ENCODE assay signal across 1 cellular context in genomic region chr2:32938934-32939333, GRCh38.
TF ChIP-seq lines count a peak whose summit lies in the region.

No MANE protein-coding gene starts in this region.

TF ChIP-seq in GM23338, 12 proteins besides CTCF, POLR2A, EP300 and RAD21 (continued from another document):
- TF ChIP-seq ZNF462 (CRISPR knock-in tag; IDR thresholded peaks at IDR 0.05) (no peak), CREB1 (CRISPR knock-in tag; IDR thresholded peaks at IDR 0.05; ENCODE audit: low read depth) (no peak), POLR2AphosphoS5 (IDR thresholded peaks at IDR 0.05; ENCODE audit: low read depth) (no peak), NANOG (IDR thresholded peaks at IDR 0.05; ENCODE audit: borderline replicate concordance) (no peak)
- TF ChIP-seq, protein P1, sequence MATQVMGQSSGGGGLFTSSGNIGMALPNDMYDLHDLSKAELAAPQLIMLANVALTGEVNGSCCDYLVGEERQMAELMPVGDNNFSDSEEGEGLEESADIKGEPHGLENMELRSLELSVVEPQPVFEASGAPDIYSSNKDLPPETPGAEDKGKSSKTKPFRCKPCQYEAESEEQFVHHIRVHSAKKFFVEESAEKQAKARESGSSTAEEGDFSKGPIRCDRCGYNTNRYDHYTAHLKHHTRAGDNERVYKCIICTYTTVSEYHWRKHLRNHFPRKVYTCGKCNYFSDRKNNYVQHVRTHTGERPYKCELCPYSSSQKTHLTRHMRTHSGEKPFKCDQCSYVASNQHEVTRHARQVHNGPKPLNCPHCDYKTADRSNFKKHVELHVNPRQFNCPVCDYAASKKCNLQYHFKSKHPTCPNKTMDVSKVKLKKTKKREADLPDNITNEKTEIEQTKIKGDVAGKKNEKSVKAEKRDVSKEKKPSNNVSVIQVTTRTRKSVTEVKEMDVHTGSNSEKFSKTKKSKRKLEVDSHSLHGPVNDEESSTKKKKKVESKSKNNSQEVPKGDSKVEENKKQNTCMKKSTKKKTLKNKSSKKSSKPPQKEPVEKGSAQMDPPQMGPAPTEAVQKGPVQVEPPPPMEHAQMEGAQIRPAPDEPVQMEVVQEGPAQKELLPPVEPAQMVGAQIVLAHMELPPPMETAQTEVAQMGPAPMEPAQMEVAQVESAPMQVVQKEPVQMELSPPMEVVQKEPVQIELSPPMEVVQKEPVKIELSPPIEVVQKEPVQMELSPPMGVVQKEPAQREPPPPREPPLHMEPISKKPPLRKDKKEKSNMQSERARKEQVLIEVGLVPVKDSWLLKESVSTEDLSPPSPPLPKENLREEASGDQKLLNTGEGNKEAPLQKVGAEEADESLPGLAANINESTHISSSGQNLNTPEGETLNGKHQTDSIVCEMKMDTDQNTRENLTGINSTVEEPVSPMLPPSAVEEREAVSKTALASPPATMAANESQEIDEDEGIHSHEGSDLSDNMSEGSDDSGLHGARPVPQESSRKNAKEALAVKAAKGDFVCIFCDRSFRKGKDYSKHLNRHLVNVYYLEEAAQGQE (IDR thresholded peaks at IDR 0.05; ENCODE audit: unreplicated experiment), result no peak
